In the genomic region with DNA sequence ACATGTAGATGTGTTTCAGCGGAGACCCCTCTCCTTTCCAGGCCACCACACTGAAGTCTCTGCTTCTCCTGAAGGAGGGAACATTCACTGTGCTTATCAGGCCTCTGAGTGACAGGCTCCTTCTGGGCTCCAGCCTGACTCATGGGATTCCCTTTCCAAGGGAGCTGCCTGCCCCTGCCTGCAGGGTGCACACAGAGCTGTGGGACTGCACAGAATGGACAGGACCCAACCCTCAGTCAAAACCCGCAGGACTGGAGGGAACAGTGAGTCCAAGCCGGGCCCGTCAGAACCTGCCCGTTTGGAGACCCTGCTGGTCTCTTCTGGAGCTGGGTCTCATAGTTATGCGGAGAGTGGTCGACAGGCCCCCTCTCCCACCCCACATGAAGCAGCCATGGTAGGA, we compare ENCODE assay signal across 1 cellular context.
TF ChIP-seq lines count a peak whose summit lies in the region.

No MANE protein-coding gene starts in this region.

TF ChIP-seq in K562, 482 proteins besides CTCF, POLR2A, EP300 and RAD21:
- TF ChIP-seq, protein P1, sequence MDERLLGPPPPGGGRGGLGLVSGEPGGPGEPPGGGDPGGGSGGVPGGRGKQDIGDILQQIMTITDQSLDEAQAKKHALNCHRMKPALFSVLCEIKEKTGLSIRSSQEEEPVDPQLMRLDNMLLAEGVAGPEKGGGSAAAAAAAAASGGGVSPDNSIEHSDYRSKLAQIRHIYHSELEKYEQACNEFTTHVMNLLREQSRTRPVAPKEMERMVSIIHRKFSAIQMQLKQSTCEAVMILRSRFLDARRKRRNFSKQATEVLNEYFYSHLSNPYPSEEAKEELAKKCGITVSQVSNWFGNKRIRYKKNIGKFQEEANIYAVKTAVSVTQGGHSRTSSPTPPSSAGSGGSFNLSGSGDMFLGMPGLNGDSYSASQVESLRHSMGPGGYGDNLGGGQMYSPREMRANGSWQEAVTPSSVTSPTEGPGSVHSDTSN (CRISPR knock-in tag; IDR thresholded peaks at IDR 0.05; ENCODE audit: low read depth) = peak; percentile 64
- TF ChIP-seq, protein P1 (tag; conservative IDR thresholded peaks at IDR 0.05; ENCODE audit: low read depth) = peak; percentile 75
- TF ChIP-seq FOSL1 (tag; conservative IDR thresholded peaks at IDR 0.05) = peak; percentile 61
- TF ChIP-seq SP2 (IDR thresholded peaks at IDR 0.05; ENCODE audit: extremely low read depth, low read depth, low read length, poor library complexity, severe bottlenecking) = no peak
- TF ChIP-seq CCNT2 (IDR thresholded peaks at IDR 0.05; ENCODE audit: borderline replicate concordance, extremely low read depth, insufficient read length, low read depth, low read length) = no peak
- no peak for TF ChIP-seq MEF2A (IDR thresholded peaks at IDR 0.05; ENCODE audit: control insufficient read depth, low read depth, low read length)
- no peak for TF ChIP-seq BRF1 (IDR thresholded peaks at IDR 0.05; ENCODE audit: borderline replicate concordance, extremely low read depth, insufficient read length)
- TF ChIP-seq PKNOX1 (IDR thresholded peaks at IDR 0.05) = peak; percentile 94
